ENCODE assay signal across 11 cellular contexts in genomic region chr3:45381168-45381852, GRCh38. TPM values are rescaled to one million over a fixed set of nuclear protein-coding genes. Genes with fewer than 3 reads are reported as not detected.
DNase-seq lines count a peak whose midpoint lies in the region; ATAC-seq, FAIRE-seq and TF ChIP-seq lines count a peak whose summit lies in the region.
"Had no signal": no experiment of that assay in that cellular context is flagged by ENCODE, and none has a peak within 500 bp of the region (broad histone marks: within the 10 kb centered on the region; RNA-seq: fewer than 3 reads in every experiment).

No MANE protein-coding gene starts in this region.

- H3K9me2 ChIP-seq in PC-9 (ENCODE audit: insufficient read depth) = no peaks in the 10 kb centered on the region

- ATAC-seq in GM18502 (IDR thresholded peaks at IDR 0.05; ENCODE audit: poor library complexity, unreplicated experiment) (no peak), T-helper 17 cell (no peak)
- no peak for ATAC-seq in stimulated activated effector memory CD8-positive, alpha-beta T cell treated with anti-CD3 and anti-CD28 coated beads, Interleukin-12 subunit alpha, Interleukin-12 subunit beta, amount 100 ng/mL, for 72 hours
- ATAC-seq: natural killer cell; stimulated activated naive B cell treated with anti-CD40 and anti-IgM and Interleukin-4, amounts not matched to agents 10 μg/mL and 1 μg/mL and 100 μg/mL, for 72 hours had no signal

- H3K9me3 ChIP-seq in PC-9 (ENCODE audit: insufficient read depth, low read depth) (peaks cover 4% of the 10 kb centered on the region; the same call in 1 of the 2 replicates), endothelial cell of umbilical vein (replicated peaks; ENCODE audit: control insufficient read depth, insufficient read depth, low read length) (no peaks in the 10 kb centered on the region), T-helper 17 cell (ENCODE audit: control insufficient read depth, low read length, poor library complexity, severe bottlenecking) (no peaks in the 10 kb centered on the region)
- H3K9me3 ChIP-seq: adrenal gland had no signal

- POLR2A ChIA-PET in PC-9 (lab: Charles Lee; ENCODE audit: unreplicated experiment) (interaction anchor here (0.6 kb wide), 1 partner anchor 820 kb away, joined by 3 read pairs; no protein-coding TSS in a partner anchor), endothelial cell of umbilical vein (lab: Charles Lee) (no interaction called here)

- no peak overlapping the region for H3K27ac Mint-ChIP-seq in stimulated activated effector memory CD8-positive, alpha-beta T cell treated with anti-CD3 and anti-CD28 coated beads, Interleukin-12 subunit alpha, Interleukin-12 subunit beta, amount 100 ng/mL, for 72 hours
- no peak overlapping the region for H3K27ac Mint-ChIP-seq in T-helper 17 cell
- H3K27ac Mint-ChIP-seq: natural killer cell; stimulated activated naive B cell treated with anti-CD40 and anti-IgM and Interleukin-4, amounts not matched to agents 10 μg/mL and 1 μg/mL and 100 μg/mL, for 72 hours had no signal

- H3K4me3 Mint-ChIP-seq in stimulated activated effector memory CD8-positive, alpha-beta T cell treated with anti-CD3 and anti-CD28 coated beads, Interleukin-12 subunit alpha, Interleukin-12 subunit beta, amount 100 ng/mL, for 72 hours = no peak overlapping the region
- H3K4me3 Mint-ChIP-seq in T-helper 17 cell = no peak overlapping the region
- H3K4me3 Mint-ChIP-seq: natural killer cell; stimulated activated naive B cell treated with anti-CD40 and anti-IgM and Interleukin-4, amounts not matched to agents 10 μg/mL and 1 μg/mL and 100 μg/mL, for 72 hours had no signal

- intact Hi-C loops in PC-9 (cut with micrococcal nuclease; ENCODE audit: unreplicated experiment) = no loop called here
- intact Hi-C loops in endothelial cell of umbilical vein (cut with micrococcal nuclease) = no loop called here

- dilution Hi-C loops in endothelial cell of umbilical vein (cut with MboI; ENCODE audit: extremely low pct_ligation_motif_present, low sequenced_read_pairs) = no loop called here

- no peak for FAIRE-seq in endothelial cell of umbilical vein (lab: Jason Lieb, UNC)

- H3K9me3 Mint-ChIP-seq in stimulated activated effector memory CD8-positive, alpha-beta T cell treated with anti-CD3 and anti-CD28 coated beads, Interleukin-12 subunit alpha, Interleukin-12 subunit beta, amount 100 ng/mL, for 72 hours = no peaks in the 10 kb centered on the region
- H3K9me3 Mint-ChIP-seq: natural killer cell had no signal

- no peak overlapping the region for H3K27ac ChIP-seq in PC-9
- no peak overlapping the region for H3K27ac ChIP-seq in endothelial cell of umbilical vein (ENCODE audit: insufficient read depth, low read depth, low read length)
- H3K27ac ChIP-seq: adrenal gland had no signal

- no peak for TF ChIP-seq POLR2A in endothelial cell of umbilical vein (IDR thresholded peaks at IDR 0.05; ENCODE audit: low read depth, low read length)

- no peak overlapping the region for H3K9ac ChIP-seq in endothelial cell of umbilical vein (replicated peaks; ENCODE audit: extremely low read depth, insufficient read depth, low read length)

- DNase-seq in COLO668 (lab: John Stamatoyannopoulos, UW; ENCODE audit: unreplicated experiment) (peak; percentile 80), EH (ENCODE audit: low read depth) (peak; percentile 11), PC-9 (no peak), endothelial cell of umbilical vein (ENCODE audit: low read depth, low spot score) (peak; percentile 3), T-helper 17 cell (no peak), HCEC 1CT (no peak)
- no peak for DNase-seq in stimulated activated effector memory CD8-positive, alpha-beta T cell treated with anti-CD3 and anti-CD28 coated beads, Interleukin-12 subunit alpha, Interleukin-12 subunit beta, amount 100 ng/mL, for 72 hours (ENCODE audit: low spot score in 2 of 2)
- DNase-seq: adrenal gland; natural killer cell; stimulated activated naive B cell treated with anti-CD40 and anti-IgM and Interleukin-4, amounts not matched to agents 10 μg/mL and 1 μg/mL and 100 μg/mL, for 72 hours had no signal

- no peaks in the 10 kb centered on the region for H3K9me1 ChIP-seq in endothelial cell of umbilical vein (replicated peaks; ENCODE audit: control insufficient read depth, extremely low read depth, insufficient read depth, low read length)

- TF ChIP-seq CTCF in PC-9 (conservative IDR thresholded peaks at IDR 0.05) = no peak
- TF ChIP-seq CTCF in endothelial cell of umbilical vein (IDR thresholded peaks at IDR 0.05; ENCODE audit: extremely low read depth in 1 of 2, insufficient read depth in 1 of 2, low read depth in 1 of 2, low read length in 2 of 2) = no peak

- peaks cover 5% of the 10 kb centered on the region for H3K4me1 Mint-ChIP-seq in stimulated activated effector memory CD8-positive, alpha-beta T cell treated with anti-CD3 and anti-CD28 coated beads, Interleukin-12 subunit alpha, Interleukin-12 subunit beta, amount 100 ng/mL, for 72 hours
- peaks cover 3% of the 10 kb centered on the region for H3K4me1 Mint-ChIP-seq in T-helper 17 cell

- BruUV-seq in PC-9 (replicated peaks; lab: Mats Ljungman, UMichigan) = no TSS peak
- no TSS peak for BruUV-seq in endothelial cell of umbilical vein (replicated peaks; lab: Mats Ljungman, UMichigan)

- no peaks in the 10 kb centered on the region for H3K79me2 ChIP-seq in PC-9 (ENCODE audit: low read depth)
- no peaks in the 10 kb centered on the region for H3K79me2 ChIP-seq in endothelial cell of umbilical vein (ENCODE audit: control insufficient read depth, insufficient read depth, low read length)

- H3K27me3 Mint-ChIP-seq in T-helper 17 cell = peaks cover 19% of the 10 kb centered on the region

- H3K36me3 Mint-ChIP-seq in stimulated activated effector memory CD8-positive, alpha-beta T cell treated with anti-CD3 and anti-CD28 coated beads, Interleukin-12 subunit alpha, Interleukin-12 subunit beta, amount 100 ng/mL, for 72 hours = no peaks in the 10 kb centered on the region
- H3K36me3 Mint-ChIP-seq in T-helper 17 cell (ENCODE audit: low read depth) = peaks cover 2% of the 10 kb centered on the region
- H3K36me3 Mint-ChIP-seq: natural killer cell had no signal

- H3K27me3 ChIP-seq in PC-9 (ENCODE audit: insufficient read depth, low read depth) = no peaks in the 10 kb centered on the region
- peaks cover 9 to 15% of the 10 kb centered on the region in 2 experiments for H3K27me3 ChIP-seq in endothelial cell of umbilical vein (ENCODE audit: control insufficient read depth in 2 of 2, insufficient read depth in 2 of 2, low read length in 2 of 2)
- H3K27me3 ChIP-seq: adrenal gland had no signal

- 0 out of 2 replicates have a peak, but pooled peaks cover 6% of the 10 kb centered on the region for H3K4me1 ChIP-seq in PC-9 (replicated peaks; ENCODE audit: insufficient read depth)
- no peaks in the 10 kb centered on the region for H3K4me1 ChIP-seq in endothelial cell of umbilical vein (ENCODE audit: control insufficient read depth, extremely low read depth, insufficient read depth, low read length)
- H3K4me1 ChIP-seq: adrenal gland had no signal

- H3K36me3 ChIP-seq in PC-9 (ENCODE audit: low read depth) (no peaks in the 10 kb centered on the region), endothelial cell of umbilical vein (ENCODE audit: control insufficient read depth in 2 of 2, extremely low read depth in 1 of 2, insufficient read depth in 2 of 2, low read length in 2 of 2) (no peaks in the 10 kb centered on the region)
- H3K36me3 ChIP-seq: adrenal gland had no signal

- H3F3A ChIP-seq in PC-9 (ENCODE audit: insufficient read depth, low read depth) = no peaks in the 10 kb centered on the region

- CTCF ChIA-PET in PC-9 (lab: Charles Lee) (interaction anchor here (0.8 kb wide), 1 partner anchor 23 kb away, joined by 3 read pairs; no protein-coding TSS in a partner anchor), endothelial cell of umbilical vein (lab: Charles Lee) (no interaction called here)

- H4K20me1 ChIP-seq in PC-9 (ENCODE audit: insufficient read depth) = no peaks in the 10 kb centered on the region
- H4K20me1 ChIP-seq in endothelial cell of umbilical vein (replicated peaks; ENCODE audit: control insufficient read depth, extremely low read depth, insufficient read depth, low read length) = no peaks in the 10 kb centered on the region

- H3K4me3 ChIP-seq in PC-9 (no peak overlapping the region), endothelial cell of umbilical vein (replicated peaks in 1 of 3; ENCODE audit: insufficient read depth in 1 of 3, low read depth in 1 of 3, low read length in 3 of 3) (no peak overlapping the region)
- H3K4me3 ChIP-seq: adrenal gland had no signal

- H2AFZ ChIP-seq in PC-9 = 0 out of 2 replicates have a peak overlapping the region, but pooled peaks have one; percentile 62
- H2AFZ ChIP-seq in endothelial cell of umbilical vein (ENCODE audit: low read depth, low read length) = no peak overlapping the region

- H3K4me2 ChIP-seq in PC-9 (no peak overlapping the region), endothelial cell of umbilical vein (ENCODE audit: insufficient read depth, low read length) (no peak overlapping the region)

TF ChIP-seq in endothelial cell of umbilical vein, 7 proteins besides CTCF, POLR2A, EP300 and RAD21:
- TF ChIP-seq MAX (IDR thresholded peaks at IDR 0.05; ENCODE audit: insufficient read depth, insufficient read length) (no peak), MYC (IDR thresholded peaks at IDR 0.05; ENCODE audit: low read depth, low read length) (no peak), FOS (IDR thresholded peaks at IDR 0.05; ENCODE audit: borderline replicate concordance, insufficient read depth, low read length) (no peak), POLR2AphosphoS5 (IDR thresholded peaks at IDR 0.05; ENCODE audit: insufficient read depth, low read depth, low read length) (no peak), JUN (IDR thresholded peaks at IDR 0.05; ENCODE audit: borderline replicate concordance, insufficient read depth, insufficient read length, low read depth) (no peak), EZH2 (IDR thresholded peaks at IDR 0.05; ENCODE audit: borderline replicate concordance, low read depth, low read length, severe bottlenecking) (no peak), GATA2 (IDR thresholded peaks at IDR 0.05; ENCODE audit: insufficient read depth, insufficient read length, low read depth, low read length) (no peak)

RNA-seq across cellular contexts. Expression of gene LARS2, which starts 7.1 kb away (rescaled TPM):
- 16.8 and 23.8 TPM in 2 replicates for total RNA-seq in PC-9 (2021)
- total RNA-seq in endothelial cell of umbilical vein = 21.5 and 26.2 TPM in 2 replicates
- 9.8 and 11.8 TPM in 2 replicates for polyA plus RNA-seq in endothelial cell of umbilical vein
- 11.1 and 12.0 TPM in 2 replicates for polyA plus RNA-seq in endothelial cell of umbilical vein (2011; cell fraction: cytosol; rRNA removed)
- 21.6 and 23.9 TPM in 2 replicates for polyA plus RNA-seq in endothelial cell of umbilical vein (2011; cell fraction: nucleus; rRNA removed)
- 14.2 and 15.9 TPM in 2 replicates for polyA plus RNA-seq in endothelial cell of umbilical vein (2012)
- polyA minus RNA-seq in endothelial cell of umbilical vein = 26.8 and 28.9 TPM in 2 replicates
- 11.8 TPM for polyA minus RNA-seq in endothelial cell of umbilical vein (2011; cell fraction: cytosol; rRNA and poly(A)+ RNA removed)
- polyA minus RNA-seq in endothelial cell of umbilical vein (2011; cell fraction: nucleus; rRNA and poly(A)+ RNA removed) = 35.4 and 44.2 TPM in 2 replicates
- total RNA-seq in T-helper 17 cell = 10 to 100 TPM; 17.8 to 19.3 TPM

Comparison
In these comparisons a context has a peak if more than half of its experiments do, and no peak if none do; other contexts are left out.
1. DNase-seq: peak in COLO668 (single experiment), EH (single experiment) and endothelial cell of umbilical vein (single experiment); none in PC-9 (0 of 2), stimulated activated effector memory CD8-positive, alpha-beta T cell treated with anti-CD3 and anti-CD28 coated beads, Interleukin-12 subunit alpha, Interleukin-12 subunit beta, amount 100 ng/mL, for 72 hours (0 of 2), T-helper 17 cell (0 of 3) and HCEC 1CT (single experiment).